ENCODE assay signal across 2 cellular contexts in genomic region chr10:97551271-97551670, GRCh38.
TF ChIP-seq lines count a peak whose summit lies in the region.

No MANE protein-coding gene starts in this region.

TF ChIP-seq in IMR-90, 13 proteins besides CTCF, POLR2A, EP300 and RAD21:
- no peak for TF ChIP-seq CEBPB (IDR thresholded peaks at IDR 0.05; ENCODE audit: low read depth, low read length)
TF ChIP-seq in IMR-90: peak in this region for 0.

TF ChIP-seq in K562, 482 proteins besides CTCF, POLR2A, EP300 and RAD21:
- TF ChIP-seq, protein P1, sequence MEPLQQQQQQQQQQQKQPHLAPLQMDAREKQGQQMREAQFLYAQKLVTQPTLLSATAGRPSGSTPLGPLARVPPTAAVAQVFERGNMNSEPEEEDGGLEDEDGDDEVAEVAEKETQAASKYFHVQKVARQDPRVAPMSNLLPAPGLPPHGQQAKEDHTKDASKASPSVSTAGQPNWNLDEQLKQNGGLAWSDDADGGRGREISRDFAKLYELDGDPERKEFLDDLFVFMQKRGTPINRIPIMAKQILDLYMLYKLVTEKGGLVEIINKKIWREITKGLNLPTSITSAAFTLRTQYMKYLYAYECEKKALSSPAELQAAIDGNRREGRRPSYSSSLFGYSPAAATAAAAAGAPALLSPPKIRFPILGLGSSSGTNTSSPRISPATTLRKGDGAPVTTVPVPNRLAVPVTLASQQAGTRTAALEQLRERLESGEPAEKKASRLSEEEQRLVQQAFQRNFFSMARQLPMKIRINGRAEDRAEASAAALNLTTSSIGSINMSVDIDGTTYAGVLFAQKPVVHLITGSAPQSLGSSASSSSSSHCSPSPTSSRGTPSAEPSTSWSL (CRISPR knock-in tag; IDR thresholded peaks at IDR 0.05; ENCODE audit: borderline replicate concordance), result no peak
- TF ChIP-seq ZNF584 (CRISPR knock-in tag; IDR thresholded peaks at IDR 0.05; ENCODE audit: low read depth), result no peak
- TF ChIP-seq GTF2B (IDR thresholded peaks at IDR 0.05; ENCODE audit: extremely low read depth, insufficient read length), result no peak
- no peak for TF ChIP-seq MAFF (IDR thresholded peaks at IDR 0.05; ENCODE audit: low read length)
- TF ChIP-seq, protein P2, sequence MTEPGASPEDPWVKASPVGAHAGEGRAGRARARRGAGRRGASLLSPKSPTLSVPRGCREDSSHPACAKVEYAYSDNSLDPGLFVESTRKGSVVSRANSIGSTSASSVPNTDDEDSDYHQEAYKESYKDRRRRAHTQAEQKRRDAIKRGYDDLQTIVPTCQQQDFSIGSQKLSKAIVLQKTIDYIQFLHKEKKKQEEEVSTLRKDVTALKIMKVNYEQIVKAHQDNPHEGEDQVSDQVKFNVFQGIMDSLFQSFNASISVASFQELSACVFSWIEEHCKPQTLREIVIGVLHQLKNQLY (CRISPR knock-in tag; conservative IDR thresholded peaks at IDR 0.05), result no peak
